In the genomic region with DNA sequence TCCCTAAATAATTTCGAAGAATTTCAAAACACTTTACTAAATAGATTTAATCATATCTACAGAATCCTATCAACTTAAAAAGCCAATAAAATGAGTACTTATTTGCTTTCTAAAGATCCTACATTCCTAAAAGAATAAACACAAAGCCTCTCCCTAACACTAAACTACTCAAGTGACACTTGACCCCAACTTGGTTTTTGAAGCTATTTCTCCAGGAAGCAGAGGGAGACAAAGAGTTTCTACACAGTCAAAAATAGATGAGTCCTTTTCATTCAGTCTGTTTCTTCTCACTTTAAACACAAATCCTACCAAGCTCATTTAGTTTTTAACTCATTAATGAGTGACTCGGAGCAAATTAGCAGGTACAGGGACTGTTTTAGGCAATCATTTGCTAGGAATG, we compare ENCODE assay signal across 9 cellular contexts. TPM values are rescaled to one million over a fixed set of nuclear protein-coding genes. Genes with fewer than 3 reads are reported as not detected.
DNase-seq lines count a peak whose midpoint lies in the region; ATAC-seq and TF ChIP-seq lines count a peak whose summit lies in the region.
"Had no signal": no experiment of that assay in that cellular context is flagged by ENCODE, and none has a peak within 500 bp of the region (broad histone marks: within the 10 kb centered on the region; RNA-seq: fewer than 3 reads in every experiment).

No MANE protein-coding gene starts in this region.

- H3K27me3 ChIP-seq in OCI-LY3 (ENCODE audit: low read depth, low read length) (no peaks in the 10 kb centered on the region; the same call in 1 of the 2 replicates), esophagus squamous epithelium (no peaks in the 10 kb centered on the region)

- TF ChIP-seq CTCF in OCI-LY3 (IDR thresholded peaks at IDR 0.05; ENCODE audit: low read depth, low read length): no peak
- no peak for TF ChIP-seq CTCF in esophagus squamous epithelium (IDR thresholded peaks at IDR 0.05)
- no peak for TF ChIP-seq CTCF in progenitor cell of endocrine pancreas (IDR thresholded peaks at IDR 0.05; ENCODE audit: unreplicated experiment)
- TF ChIP-seq CTCF in lower leg skin (IDR thresholded peaks at IDR 0.05): no peak

- no peaks in the 10 kb centered on the region for H3K9me3 Mint-ChIP-seq in progenitor cell of endocrine pancreas (ENCODE audit: low read depth)

- H3K4me2 ChIP-seq in OCI-LY3 (ENCODE audit: low read length): peak overlapping the region; percentile 90

- H3K79me2 ChIP-seq in OCI-LY3 (ENCODE audit: low read length): peaks cover 71% of the 10 kb centered on the region

- H4K20me1 ChIP-seq in OCI-LY3 (ENCODE audit: insufficient read depth, low read length): peaks cover 55% of the 10 kb centered on the region

- no peak overlapping the region for H2AFZ ChIP-seq in OCI-LY3 (ENCODE audit: low read depth, low read length)

- H3K36me3 ChIP-seq in OCI-LY3 (replicated peaks; ENCODE audit: low read depth, low read length): peaks cover 4% of the 10 kb centered on the region
- H3K36me3 ChIP-seq in esophagus squamous epithelium: no peaks in the 10 kb centered on the region

- H3K9ac ChIP-seq in OCI-LY3 (ENCODE audit: low read length): peak overlapping the region; percentile 76

- H3K4me3 ChIP-seq in OCI-LY3 (ENCODE audit: low read length): peak overlapping the region; percentile 93
- H3K4me3 ChIP-seq in esophagus squamous epithelium: peak overlapping the region; percentile 91 to 99 (median 97)
- no peak overlapping the region for H3K4me3 ChIP-seq in lower leg skin (ENCODE audit: low read depth, poor library complexity, severe bottlenecking)

- peak; percentile 21 for DNase-seq in GM03348 (ENCODE audit: low spot score)
- DNase-seq in esophagus squamous epithelium (lab: John Stamatoyannopoulos, UW): no peak
- DNase-seq in progenitor cell of endocrine pancreas (ENCODE audit: low spot score, unreplicated experiment): no peak
- DNase-seq in lower leg skin (ENCODE audit: low spot score in 2 of 2): no peak
- DNase-seq in posterior vena cava (ENCODE audit: low spot score): no peak
- DNase-seq: activated CD4-positive, alpha-beta T cell treated with anti-CD3 and anti-CD28 coated beads for 48 hours had no signal

- ATAC-seq in GM21786 (IDR thresholded peaks at IDR 0.05; ENCODE audit: unreplicated experiment): no peak
- no peak for ATAC-seq in HG02642 (IDR thresholded peaks at IDR 0.05; ENCODE audit: poor library complexity, unreplicated experiment)

- peak overlapping the region; percentile 85 for H3K4me3 Mint-ChIP-seq in progenitor cell of endocrine pancreas (ENCODE audit: low read depth)

- peaks cover 2% of the 10 kb centered on the region for H3K36me3 Mint-ChIP-seq in progenitor cell of endocrine pancreas (ENCODE audit: insufficient read depth)

- H3K4me1 Mint-ChIP-seq in progenitor cell of endocrine pancreas (ENCODE audit: low read depth): peaks cover 31% of the 10 kb centered on the region

- peaks cover 2% of the 10 kb centered on the region for H3K27me3 Mint-ChIP-seq in progenitor cell of endocrine pancreas

- intact Hi-C loops in esophagus squamous epithelium (cut with DNase I): loop anchor here (10.0 kb wide), 1 partner anchor 70 kb away; no protein-coding TSS in a partner anchor
- intact Hi-C loops in lower leg skin (cut with DNase I; ENCODE audit: low total_unique reads): loop anchor here (10.0 kb wide), 1 partner anchor 90 kb away; no protein-coding TSS in a partner anchor
- intact Hi-C loops in posterior vena cava (cut with DNase I): loop anchor here in 1 of 2 donors (10.0 kb wide), 1 partner anchor 130 kb away; no protein-coding TSS in a partner anchor

- H3K27ac ChIP-seq in OCI-LY3 (ENCODE audit: low read length): no peak overlapping the region
- H3K27ac ChIP-seq in esophagus squamous epithelium: peak overlapping the region; percentile 65 to 100 (median 100)

- TF ChIP-seq POLR2A in esophagus squamous epithelium (IDR thresholded peaks at IDR 0.05) (no peak), lower leg skin (IDR thresholded peaks at IDR 0.05) (no peak)

- no peaks in the 10 kb centered on the region for H3K9me3 ChIP-seq in OCI-LY3 (ENCODE audit: insufficient read depth, low read length)
- H3K9me3 ChIP-seq in esophagus squamous epithelium: no peaks in the 10 kb centered on the region

- H3K4me1 ChIP-seq in OCI-LY3 (ENCODE audit: low read length) (peaks cover 19% of the 10 kb centered on the region), esophagus squamous epithelium (peaks cover 11 to 60% (median 14%) of the 10 kb centered on the region in 3 donors)

- H3K27ac Mint-ChIP-seq in progenitor cell of endocrine pancreas: peak overlapping the region; percentile 95

- 43 to 60% methylated on average over 2 of the region's 2 CpGs for WGBS in esophagus squamous epithelium, 2 donors
- WGBS in lower leg skin, 2 donors: 50 to 57% methylated on average over 2 of the region's 2 CpGs

RNA-seq across cellular contexts. Expression of gene ATL2, which starts 2.1 kb away (rescaled TPM):
- total RNA-seq in esophagus squamous epithelium: 100 to 1,000 TPM in 2 of 4 donors, 10 to 100 TPM in 2; 65.2 to 178 (median 91.3) TPM
- total RNA-seq in progenitor cell of endocrine pancreas: 56.0 and 62.7 TPM in 2 replicates
- total RNA-seq in lower leg skin: 100 to 1,000 TPM; 147 to 220 (median 187) TPM
- 10 to 100 TPM; 69.2 to 72.4 TPM for total RNA-seq in posterior vena cava
